ENCODE assay signal across 7 cellular contexts in genomic region chrX:149006235-149006634, GRCh38.
"Had no signal": no experiment of that assay in that cellular context is flagged by ENCODE, and none has a peak within 500 bp of the region (broad histone marks: within the 10 kb centered on the region; RNA-seq: fewer than 3 reads in every experiment).

No MANE protein-coding gene starts in this region.

- ATAC-seq: HepG2, K562 had no signal

- H3K27ac ChIP-seq: HL-60 had no signal

- DNase-seq: IMR-90, KBM-7, KG1 had no signal

- FAIRE-seq: HepG2, HTR-8/SVneo, K562 had no signal

- H3K4me3 ChIP-seq: K562 had no signal
